1 cellular context compared by ENCODE assay signal in the genomic region with DNA sequence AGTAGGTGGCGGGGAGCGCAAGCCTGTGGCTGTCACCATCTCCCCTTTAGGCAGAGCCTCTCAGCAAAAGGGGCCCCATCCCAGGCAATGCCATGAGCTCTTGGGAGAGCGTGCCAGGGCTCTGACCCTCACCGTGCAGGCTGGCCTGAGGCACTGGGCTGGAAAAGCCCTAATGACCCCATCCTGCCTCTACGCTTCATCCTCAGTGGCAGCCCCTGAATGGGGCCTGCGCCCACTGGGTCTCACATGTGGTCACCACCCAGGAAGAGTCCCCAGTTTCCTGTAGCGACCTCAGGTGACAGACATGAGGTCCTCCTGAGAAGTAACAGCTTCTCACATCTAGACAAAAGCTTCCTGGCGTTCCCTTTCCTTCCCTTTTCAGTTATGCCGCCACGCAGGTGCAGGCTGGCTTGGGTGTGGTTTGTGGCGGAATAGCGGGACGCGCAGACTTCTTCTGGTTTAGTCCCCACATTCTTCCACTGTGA.
TF ChIP-seq lines count a peak whose summit lies in the region.

No MANE protein-coding gene starts in this region.

TF ChIP-seq in H1, 55 proteins besides CTCF, POLR2A, EP300 and RAD21:
- TF ChIP-seq CHD2 (IDR thresholded peaks at IDR 0.05; ENCODE audit: low read length), result no peak
- TF ChIP-seq CHD1 (IDR thresholded peaks at IDR 0.05; ENCODE audit: low read depth, low read length), result no peak
- no peak for TF ChIP-seq POU5F1 (IDR thresholded peaks at IDR 0.05; ENCODE audit: low read depth, low read length)
- TF ChIP-seq, protein P1, sequence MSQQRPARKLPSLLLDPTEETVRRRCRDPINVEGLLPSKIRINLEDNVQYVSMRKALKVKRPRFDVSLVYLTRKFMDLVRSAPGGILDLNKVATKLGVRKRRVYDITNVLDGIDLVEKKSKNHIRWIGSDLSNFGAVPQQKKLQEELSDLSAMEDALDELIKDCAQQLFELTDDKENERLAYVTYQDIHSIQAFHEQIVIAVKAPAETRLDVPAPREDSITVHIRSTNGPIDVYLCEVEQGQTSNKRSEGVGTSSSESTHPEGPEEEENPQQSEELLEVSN (IDR thresholded peaks at IDR 0.05), result no peak
- no peak for TF ChIP-seq RXRA (IDR thresholded peaks at IDR 0.05; ENCODE audit: insufficient read depth, low read depth, low read length)
- TF ChIP-seq HDAC2 (IDR thresholded peaks at IDR 0.05; ENCODE audit: borderline replicate concordance in 1 of 2, low read depth in 2 of 2, low read length in 2 of 2), result no peak
- no peak for TF ChIP-seq CEBPB (IDR thresholded peaks at IDR 0.05; ENCODE audit: low read depth, low read length)
- TF ChIP-seq, protein P2, sequence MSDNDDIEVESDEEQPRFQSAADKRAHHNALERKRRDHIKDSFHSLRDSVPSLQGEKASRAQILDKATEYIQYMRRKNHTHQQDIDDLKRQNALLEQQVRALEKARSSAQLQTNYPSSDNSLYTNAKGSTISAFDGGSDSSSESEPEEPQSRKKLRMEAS (IDR thresholded peaks at IDR 0.05), result no peak
- no peak for TF ChIP-seq JUN (IDR thresholded peaks at IDR 0.05; ENCODE audit: low read depth, low read length)
- no peak for TF ChIP-seq FOSL1 (IDR thresholded peaks at IDR 0.05; ENCODE audit: insufficient read depth, low read depth, low read length)
- TF ChIP-seq TEAD4 (IDR thresholded peaks at IDR 0.05; ENCODE audit: low read depth, low read length), result no peak
- no peak for TF ChIP-seq TAF7 (optimal IDR thresholded peaks at IDR 0.05; ENCODE audit: borderline replicate concordance, low read depth, low read length)
- TF ChIP-seq NANOG (IDR thresholded peaks at IDR 0.05; ENCODE audit: insufficient read depth, low read depth, low read length, poor library complexity, severe bottlenecking), result no peak
